ENCODE assay signal across 12 cellular contexts in the genomic region with DNA sequence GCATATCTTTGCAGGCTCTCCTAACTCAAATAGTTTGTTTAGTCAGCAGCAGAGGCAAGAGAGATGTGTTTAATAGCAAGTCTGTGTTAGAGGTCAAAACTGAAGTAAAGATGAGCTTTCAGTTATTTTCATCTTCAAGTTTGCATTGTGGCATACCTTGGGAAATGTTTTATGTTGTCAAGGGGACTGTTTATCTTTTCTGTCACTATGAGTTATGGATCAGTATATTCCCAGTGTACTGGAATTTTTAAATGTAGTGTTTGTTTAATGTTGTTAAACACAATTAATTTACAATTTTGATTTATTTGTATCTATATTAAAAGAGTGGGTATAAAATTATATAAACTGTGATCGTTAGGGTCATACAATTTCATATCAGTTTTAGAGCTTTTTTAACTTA.
DNase-seq lines count a peak whose midpoint lies in the region; ATAC-seq and TF ChIP-seq lines count a peak whose summit lies in the region.
"Had no signal": no experiment of that assay in that cellular context is flagged by ENCODE, and none has a peak within 500 bp of the region (broad histone marks: within the 10 kb centered on the region; RNA-seq: fewer than 3 reads in every experiment).

No MANE protein-coding gene starts in this region.

- H3K4me3 Mint-ChIP-seq in CD4-positive, alpha-beta T cell = peak overlapping the region; percentile 31
- H3K4me3 Mint-ChIP-seq in WTC11 = peak overlapping the region; percentile 90
- H3K4me3 Mint-ChIP-seq in glutamatergic neuron (ENCODE audit: unreplicated experiment) = peak overlapping the region; percentile 88
- H3K4me3 Mint-ChIP-seq: activated CD4-positive, alpha-beta T cell treated with anti-CD3 and anti-CD28 coated beads for 36 hours; activated T-cell treated with anti-CD3 and anti-CD28 coated beads, Interleukin-2, amount 50 U/mL, for 4 hours had no signal

- 44 to 83% (median 51%) methylated on average over 1 of the region's 1 CpG for whole genome bisulfite sequencing in psoas muscle, 3 donors

- no peak overlapping the region for H3K27ac ChIP-seq in CD4-positive, alpha-beta T cell (ENCODE audit: low read depth, low read length)
- H3K27ac ChIP-seq in psoas muscle = peak overlapping the region; percentile 93
- H3K27ac ChIP-seq in Karpas-422 (ENCODE audit: low read length) = no peak overlapping the region

- no peaks in the 10 kb centered on the region for H4K20me1 ChIP-seq in Karpas-422 (ENCODE audit: insufficient read depth, low read depth, low read length)

- no peaks in the 10 kb centered on the region for H3K9me3 Mint-ChIP-seq in CD4-positive, alpha-beta T cell
- H3K9me3 Mint-ChIP-seq in WTC11 = no peaks in the 10 kb centered on the region
- peaks cover 16% of the 10 kb centered on the region for H3K9me3 Mint-ChIP-seq in glutamatergic neuron (ENCODE audit: unreplicated experiment)
- H3K9me3 Mint-ChIP-seq: activated T-cell treated with anti-CD3 and anti-CD28 coated beads, Interleukin-2, amount 50 U/mL, for 4 hours had no signal

- ATAC-seq in CD4-positive, alpha-beta T cell (ENCODE audit: poor library complexity) = no peak
- ATAC-seq in WTC11 (no peak), psoas muscle (no peak), GM21723 (IDR thresholded peaks at IDR 0.05; ENCODE audit: unreplicated experiment) (no peak)
- ATAC-seq: activated CD4-positive, alpha-beta T cell treated with anti-CD3 and anti-CD28 coated beads for 36 hours; activated T-cell treated with anti-CD3 and anti-CD28 coated beads, Interleukin-2, amount 50 U/mL, for 4 hours had no signal

- no peaks in the 10 kb centered on the region for H3K79me2 ChIP-seq in Karpas-422 (ENCODE audit: low read length)

- peaks cover 50% of the 10 kb centered on the region for H3K27me3 Mint-ChIP-seq in CD4-positive, alpha-beta T cell
- H3K27me3 Mint-ChIP-seq in WTC11 (ENCODE audit: low read depth) (peaks cover 62% of the 10 kb centered on the region), glutamatergic neuron (ENCODE audit: unreplicated experiment) (peaks cover 18% of the 10 kb centered on the region)

- CTCF ChIA-PET in CD4-positive, alpha-beta T cell (lab: Charles Lee) = no interaction called here
- CTCF ChIA-PET in WTC11 (lab: Charles Lee) = no interaction called here

- H3K27ac Mint-ChIP-seq in CD4-positive, alpha-beta T cell = no peak overlapping the region
- no peak overlapping the region for H3K27ac Mint-ChIP-seq in WTC11
- no peak overlapping the region for H3K27ac Mint-ChIP-seq in glutamatergic neuron (ENCODE audit: unreplicated experiment)
- H3K27ac Mint-ChIP-seq: activated CD4-positive, alpha-beta T cell treated with anti-CD3 and anti-CD28 coated beads for 36 hours had no signal

- no peaks in the 10 kb centered on the region for H3K9me2 ChIP-seq in Karpas-422 (replicated peaks; ENCODE audit: insufficient read depth, low read length)

- no peaks in the 10 kb centered on the region for H3K36me3 Mint-ChIP-seq in CD4-positive, alpha-beta T cell (ENCODE audit: low read depth)
- H3K36me3 Mint-ChIP-seq in WTC11 (no peaks in the 10 kb centered on the region), glutamatergic neuron (ENCODE audit: unreplicated experiment) (no peaks in the 10 kb centered on the region)

- POLR2A ChIA-PET in CD4-positive, alpha-beta T cell (lab: Charles Lee) = no interaction called here
- POLR2A ChIA-PET in WTC11 (lab: Charles Lee) = no interaction called here

- no peak for DNase-seq in CD4-positive, alpha-beta T cell
- DNase-seq in WTC11 (ENCODE audit: low spot score) (no peak), glutamatergic neuron (no peak), psoas muscle (no peak), midbrain (lab: John Stamatoyannopoulos, UW) (no peak), Karpas-422 (no peak), NCI-H1417 (lab: John Stamatoyannopoulos, UW) (no peak)
- DNase-seq: activated CD4-positive, alpha-beta T cell treated with anti-CD3 and anti-CD28 coated beads for 36 hours; activated T-cell treated with anti-CD3 and anti-CD28 coated beads, Interleukin-2, amount 50 U/mL, for 4 hours; dermis blood vessel endothelial cell; foreskin melanocyte had no signal

- no peak for TF ChIP-seq CTCF in CD4-positive, alpha-beta T cell (IDR thresholded peaks at IDR 0.05)
- no peak for TF ChIP-seq CTCF in WTC11 (IDR thresholded peaks at IDR 0.05)
- no peak for TF ChIP-seq CTCF in glutamatergic neuron (IDR thresholded peaks at IDR 0.05; ENCODE audit: partially characterized antibody, unreplicated experiment)
- TF ChIP-seq CTCF in psoas muscle (IDR thresholded peaks at IDR 0.05) = no peak

- H2AFZ ChIP-seq in Karpas-422 (ENCODE audit: low read length) = no peak overlapping the region

- no peaks in the 10 kb centered on the region for H3K9me3 ChIP-seq in CD4-positive, alpha-beta T cell (ENCODE audit: control insufficient read depth, low read length)
- H3K9me3 ChIP-seq in psoas muscle = no peaks in the 10 kb centered on the region
- peaks cover 17% of the 10 kb centered on the region for H3K9me3 ChIP-seq in Karpas-422 (ENCODE audit: low read length)

- H3K4me1 ChIP-seq in psoas muscle (peaks cover 14% of the 10 kb centered on the region), Karpas-422 (ENCODE audit: low read length) (no peaks in the 10 kb centered on the region)

- intact Hi-C loops in CD4-positive, alpha-beta T cell (cut with DNase I, micrococcal nuclease) = no loop called here
- intact Hi-C loops in psoas muscle (cut with DNase I) = loop anchor here (10.0 kb wide), 4 partner anchors 174 to 576 kb away; a partner anchor contains a TSS

- no peaks in the 10 kb centered on the region for H3K36me3 ChIP-seq in psoas muscle (ENCODE audit: insufficient read depth in 1 of 2, low read depth in 1 of 2)
- no peaks in the 10 kb centered on the region for H3K36me3 ChIP-seq in Karpas-422 (ENCODE audit: insufficient read depth, low read length)

- no peak overlapping the region for H3K4me2 ChIP-seq in Karpas-422 (ENCODE audit: low read depth, low read length, poor library complexity, severe bottlenecking)

- peaks cover 30% of the 10 kb centered on the region for H3K4me1 Mint-ChIP-seq in CD4-positive, alpha-beta T cell (ENCODE audit: low read depth)
- H3K4me1 Mint-ChIP-seq in WTC11 = peaks cover 23% of the 10 kb centered on the region
- peaks cover 14% of the 10 kb centered on the region for H3K4me1 Mint-ChIP-seq in glutamatergic neuron (ENCODE audit: low read depth, unreplicated experiment)

- H3K4me3 ChIP-seq in psoas muscle (peak overlapping the region; percentile 85), Karpas-422 (ENCODE audit: low read length) (no peak overlapping the region)

- no peak overlapping the region for H3K9ac ChIP-seq in Karpas-422 (ENCODE audit: low read length)

- H3K27me3 ChIP-seq in CD4-positive, alpha-beta T cell (ENCODE audit: control insufficient read depth, insufficient read depth, low read length) = peaks cover 62% of the 10 kb centered on the region
- H3K27me3 ChIP-seq in psoas muscle (ENCODE audit: insufficient read depth in 3 of 3, low read length in 2 of 3) (no peaks in the 10 kb centered on the region), Karpas-422 (ENCODE audit: low read length) (no peaks in the 10 kb centered on the region)

TF ChIP-seq in WTC11, 78 proteins besides CTCF, POLR2A, EP300 and RAD21 (continues in another document):
- TF ChIP-seq NFYB (CRISPR knock-in tag; conservative IDR thresholded peaks at IDR 0.05; ENCODE audit: low read depth) (no peak), ETV6 (CRISPR knock-in tag; IDR thresholded peaks at IDR 0.05) (no peak)
- TF ChIP-seq, protein P1, sequence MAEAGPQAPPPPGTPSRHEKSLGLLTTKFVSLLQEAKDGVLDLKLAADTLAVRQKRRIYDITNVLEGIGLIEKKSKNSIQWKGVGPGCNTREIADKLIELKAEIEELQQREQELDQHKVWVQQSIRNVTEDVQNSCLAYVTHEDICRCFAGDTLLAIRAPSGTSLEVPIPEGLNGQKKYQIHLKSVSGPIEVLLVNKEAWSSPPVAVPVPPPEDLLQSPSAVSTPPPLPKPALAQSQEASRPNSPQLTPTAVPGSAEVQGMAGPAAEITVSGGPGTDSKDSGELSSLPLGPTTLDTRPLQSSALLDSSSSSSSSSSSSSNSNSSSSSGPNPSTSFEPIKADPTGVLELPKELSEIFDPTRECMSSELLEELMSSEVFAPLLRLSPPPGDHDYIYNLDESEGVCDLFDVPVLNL (CRISPR knock-in tag; IDR thresholded peaks at IDR 0.05; ENCODE audit: borderline replicate concordance, low read depth) = no peak
- TF ChIP-seq, protein P2, sequence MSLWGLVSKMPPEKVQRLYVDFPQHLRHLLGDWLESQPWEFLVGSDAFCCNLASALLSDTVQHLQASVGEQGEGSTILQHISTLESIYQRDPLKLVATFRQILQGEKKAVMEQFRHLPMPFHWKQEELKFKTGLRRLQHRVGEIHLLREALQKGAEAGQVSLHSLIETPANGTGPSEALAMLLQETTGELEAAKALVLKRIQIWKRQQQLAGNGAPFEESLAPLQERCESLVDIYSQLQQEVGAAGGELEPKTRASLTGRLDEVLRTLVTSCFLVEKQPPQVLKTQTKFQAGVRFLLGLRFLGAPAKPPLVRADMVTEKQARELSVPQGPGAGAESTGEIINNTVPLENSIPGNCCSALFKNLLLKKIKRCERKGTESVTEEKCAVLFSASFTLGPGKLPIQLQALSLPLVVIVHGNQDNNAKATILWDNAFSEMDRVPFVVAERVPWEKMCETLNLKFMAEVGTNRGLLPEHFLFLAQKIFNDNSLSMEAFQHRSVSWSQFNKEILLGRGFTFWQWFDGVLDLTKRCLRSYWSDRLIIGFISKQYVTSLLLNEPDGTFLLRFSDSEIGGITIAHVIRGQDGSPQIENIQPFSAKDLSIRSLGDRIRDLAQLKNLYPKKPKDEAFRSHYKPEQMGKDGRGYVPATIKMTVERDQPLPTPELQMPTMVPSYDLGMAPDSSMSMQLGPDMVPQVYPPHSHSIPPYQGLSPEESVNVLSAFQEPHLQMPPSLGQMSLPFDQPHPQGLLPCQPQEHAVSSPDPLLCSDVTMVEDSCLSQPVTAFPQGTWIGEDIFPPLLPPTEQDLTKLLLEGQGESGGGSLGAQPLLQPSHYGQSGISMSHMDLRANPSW (CRISPR knock-in tag; conservative IDR thresholded peaks at IDR 0.05; ENCODE audit: low read depth) = no peak

Comparison
In these comparisons a context has a peak if more than half of its experiments do, and no peak if none do; other contexts are left out.
1. H3K4me3 Mint-ChIP-seq: peak in every context shown above with its lines; median percentile 90 in WTC11; 88 in glutamatergic neuron; 31 in CD4-positive, alpha-beta T cell.
2. intact Hi-C loops: an anchor here in psoas muscle (10.0 kb wide); none called in CD4-positive, alpha-beta T cell.